Comparison of ENCODE assay signal across 25 cellular contexts in genomic region chr2:53535234-53535867, GRCh38.
DNase-seq lines count a peak whose midpoint lies in the region; ATAC-seq and TF ChIP-seq lines count a peak whose summit lies in the region.
"Had no signal": no experiment of that assay in that cellular context is flagged by ENCODE, and none has a peak within 500 bp of the region (broad histone marks: within the 10 kb centered on the region; RNA-seq: fewer than 3 reads in every experiment).

No MANE protein-coding gene starts in this region.

- H2BK5ac ChIP-seq in H9 (ENCODE audit: insufficient read length, low read length), result no peak overlapping the region

- H3K4me2 ChIP-seq in H9 (ENCODE audit: insufficient read depth, insufficient read length, low read length), result no peak overlapping the region

- no peak overlapping the region for H2BK12ac ChIP-seq in H9 (ENCODE audit: insufficient read length, low read depth, low read length)

- WGBS in H9 (ENCODE audit: extremely low coverage, insufficient read length, low lambda C conversion rate), result no CpG with 5 or more reads among the region's 4 CpGs

- H3K27ac ChIP-seq in angular gyrus (ENCODE audit: low read depth, low read length) (peak overlapping the region; percentile 4), H9 (ENCODE audit: insufficient read length, low read depth, low read length) (no peak overlapping the region)
- H3K27ac ChIP-seq: C4-2B, SJCRH30 had no signal

- H3K23ac ChIP-seq in H9 (ENCODE audit: insufficient read length, low read depth, low read length), result no peak overlapping the region

- H2AK5ac ChIP-seq in H9 (ENCODE audit: insufficient read length, low read length), result no peak overlapping the region

- DNase-seq in globus pallidus (ENCODE audit: low spot score), result peak; percentile 60
- DNase-seq in natural killer cell, result no peak
- no peak for DNase-seq in activated CD4-positive, alpha-beta memory T cell treated with anti-CD3 and anti-CD28 coated beads for 36 hours
- DNase-seq in H9, result no peak
- DNase-seq: Caco-2; CD8-positive, alpha-beta T cell; DMS79; EL; GDM1; KBM-7; NCI-H1105 treated with DMSO at 0.1 percent for 48 hours; NCI-H146; NCI-H2029; NCI-H446; NCI-H524 treated with DMSO at 0.1 percent for 48 hours; NCI-H82; NK-92 treated with Interleukin-12 subunit alpha and Interleukin-12 subunit beta, amount 100 ng/mL, for 24 hours; PC-3; SJCRH30 had no signal

- intact Hi-C loops in natural killer cell (cut with micrococcal nuclease), result no loop called here
- intact Hi-C loops in activated CD4-positive, alpha-beta memory T cell treated with anti-CD3 and anti-CD28 coated beads for 36 hours (cut with micrococcal nuclease), result no loop called here

- H4K8ac ChIP-seq in H9 (replicated peaks; ENCODE audit: insufficient read length, low read depth, low read length), result no peak overlapping the region

- H3K36me3 Mint-ChIP-seq in natural killer cell (no peaks in the 10 kb centered on the region), H9 (ENCODE audit: insufficient read depth in 1 of 3, low read depth in 3 of 3) (peaks cover 2 to 12% (median 2%) of the 10 kb centered on the region in 3 experiments)
- no peaks in the 10 kb centered on the region for H3K36me3 Mint-ChIP-seq in activated CD4-positive, alpha-beta memory T cell treated with anti-CD3 and anti-CD28 coated beads for 36 hours
- H3K36me3 Mint-ChIP-seq: CD8-positive, alpha-beta T cell had no signal

- H3K79me2 ChIP-seq in H9 (ENCODE audit: insufficient read depth, low read length), result no peaks in the 10 kb centered on the region

- TF ChIP-seq CTCF in natural killer cell (IDR thresholded peaks at IDR 0.05), result no peak
- no peak for TF ChIP-seq CTCF in H9 (conservative IDR thresholded peaks at IDR 0.05)

- no peak for ATAC-seq in HG03045 (IDR thresholded peaks at IDR 0.05; ENCODE audit: unreplicated experiment)
- ATAC-seq in natural killer cell, result no peak
- ATAC-seq: CD8-positive, alpha-beta T cell; PC-3; Right ventricle myocardium inferior had no signal

- H2BK15ac ChIP-seq in H9 (ENCODE audit: low read depth, low read length), result no peak overlapping the region

- H2BK120ac ChIP-seq in H9 (ENCODE audit: low read depth, low read length, poor library complexity, severe bottlenecking), result no peak overlapping the region

- H3K23me2 ChIP-seq in H9 (ENCODE audit: insufficient read length, low read depth, low read length, poor library complexity, severe bottlenecking), result no peaks in the 10 kb centered on the region

- no peak overlapping the region for H3K9ac ChIP-seq in H9 (ENCODE audit: extremely low read depth, insufficient read length, low read length)

- H3K27me3 ChIP-seq in neuron (ENCODE audit: insufficient read depth, low read length) (no peaks in the 10 kb centered on the region), H9 (ENCODE audit: insufficient read depth, low read length) (no peaks in the 10 kb centered on the region)

- no peak overlapping the region for H3K4me3 ChIP-seq in neuron (ENCODE audit: low read length)
- H3K4me3 ChIP-seq: SJCRH30 had no signal

- no peaks in the 10 kb centered on the region for H3K4me1 ChIP-seq in neuron (ENCODE audit: insufficient read depth, low read length)
- H3K4me1 ChIP-seq in H9 (ENCODE audit: insufficient read depth, low read length), result peaks cover 4% of the 10 kb centered on the region
- H3K4me1 ChIP-seq: Caco-2, SJCRH30 had no signal

- no peak overlapping the region for H4K91ac ChIP-seq in H9 (ENCODE audit: insufficient read length, low read depth, low read length)

- H3K9me3 Mint-ChIP-seq in natural killer cell (peaks cover 12 to 14% of the 10 kb centered on the region in 2 donors), H9 (peaks cover 3 to 12% of the 10 kb centered on the region in 2 experiments)
- H3K9me3 Mint-ChIP-seq in activated CD4-positive, alpha-beta memory T cell treated with anti-CD3 and anti-CD28 coated beads for 36 hours, result peaks cover 4% of the 10 kb centered on the region

- no peak overlapping the region for H3T11ph ChIP-seq in H9 (ENCODE audit: low read length)

- POLR2A ChIA-PET in activated CD4-positive, alpha-beta memory T cell treated with anti-CD3 and anti-CD28 coated beads for 36 hours (lab: Charles Lee), result no interaction called here

- H3K27ac Mint-ChIP-seq in natural killer cell (no peak overlapping the region), H9 (no peak overlapping the region)
- H3K27ac Mint-ChIP-seq in activated CD4-positive, alpha-beta memory T cell treated with anti-CD3 and anti-CD28 coated beads for 36 hours, result no peak overlapping the region
- H3K27ac Mint-ChIP-seq: B cell; CD8-positive, alpha-beta T cell had no signal

- no peaks in the 10 kb centered on the region for H4K20me1 ChIP-seq in H9 (ENCODE audit: control insufficient read depth, insufficient read depth, insufficient read length)

- H3K4me1 Mint-ChIP-seq in natural killer cell (no peaks in the 10 kb centered on the region), H9 (peaks cover 22 to 28% of the 10 kb centered on the region in 2 experiments)
- no peaks in the 10 kb centered on the region for H3K4me1 Mint-ChIP-seq in activated CD4-positive, alpha-beta memory T cell treated with anti-CD3 and anti-CD28 coated beads for 36 hours (ENCODE audit: low read depth)
- H3K4me1 Mint-ChIP-seq: B cell had no signal

- H3K4me3 Mint-ChIP-seq in natural killer cell, result no peak overlapping the region
- H3K4me3 Mint-ChIP-seq in activated CD4-positive, alpha-beta memory T cell treated with anti-CD3 and anti-CD28 coated beads for 36 hours, result no peak overlapping the region
- no peak overlapping the region for H3K4me3 Mint-ChIP-seq in H9
- H3K4me3 Mint-ChIP-seq: B cell; CD8-positive, alpha-beta T cell had no signal

- peak overlapping the region; percentile 17 for H2AFZ ChIP-seq in neuron (ENCODE audit: low read depth, low read length)
- no peak overlapping the region for H2AFZ ChIP-seq in H9 (ENCODE audit: low read length)

- no peaks in the 10 kb centered on the region for H3K36me3 ChIP-seq in neuron (ENCODE audit: insufficient read depth, low read length)
- H3K36me3 ChIP-seq: SJCRH30 had no signal

- H4K5ac ChIP-seq in H9 (ENCODE audit: insufficient read length, low read depth, low read length), result no peak overlapping the region

- no peak overlapping the region for H3K56ac ChIP-seq in H9 (ENCODE audit: insufficient read length, low read depth, low read length)

- H3K4ac ChIP-seq in H9 (ENCODE audit: low read depth, low read length), result no peak overlapping the region

- no peak overlapping the region for H3K18ac ChIP-seq in H9 (ENCODE audit: insufficient read length, low read depth, low read length)

- no peak overlapping the region for H2BK20ac ChIP-seq in H9 (ENCODE audit: low read depth, low read length, poor library complexity, severe bottlenecking)

- H3K79me1 ChIP-seq in H9 (ENCODE audit: insufficient read depth, low read depth, low read length, poor library complexity, severe bottlenecking), result no peaks in the 10 kb centered on the region

- H3K9me3 ChIP-seq in neuron (ENCODE audit: low read length), result no peaks in the 10 kb centered on the region
- no peaks in the 10 kb centered on the region for H3K9me3 ChIP-seq in H9 (ENCODE audit: control insufficient read depth, low read depth, low read length)
- H3K9me3 ChIP-seq: Caco-2, SJCRH30 had no signal

- CTCF ChIA-PET in activated CD4-positive, alpha-beta memory T cell treated with anti-CD3 and anti-CD28 coated beads for 36 hours (lab: Charles Lee), result no interaction called here

- H3K27me3 Mint-ChIP-seq in natural killer cell (ENCODE audit: low read depth in 2 of 2) (no peaks in the 10 kb centered on the region), H9 (ENCODE audit: low read depth) (no peaks in the 10 kb centered on the region)
- no peaks in the 10 kb centered on the region for H3K27me3 Mint-ChIP-seq in activated CD4-positive, alpha-beta memory T cell treated with anti-CD3 and anti-CD28 coated beads for 36 hours

- H3K14ac ChIP-seq in H9 (ENCODE audit: insufficient read depth, low read length), result no peak overlapping the region
